ENCODE assay signal across 29 cellular contexts in genomic region chr20:58418949-58419748, GRCh38. TPM values are rescaled to one million over a fixed set of nuclear protein-coding genes. Genes with fewer than 3 reads are reported as not detected.
DNase-seq lines count a peak whose midpoint lies in the region; ATAC-seq and TF ChIP-seq lines count a peak whose summit lies in the region.
"Had no signal": no experiment of that assay in that cellular context is flagged by ENCODE, and none has a peak within 500 bp of the region (broad histone marks: within the 10 kb centered on the region; RNA-seq: fewer than 3 reads in every experiment).

No MANE protein-coding gene starts in this region.

- peak; percentile 61 to 80 for ATAC-seq in activated T-cell treated with anti-CD3 and anti-CD28 coated beads, Interleukin-2, amount 50 U/mL, for 4 hours
- ATAC-seq in DND-41 (ENCODE audit: insufficient read depth, low read depth) (no peak), T-cell (replicated peaks in 1 of 4) (no peak), left ventricle myocardium superior (no peak)
- no peak for ATAC-seq in naive thymus-derived CD4-positive, alpha-beta T cell
- ATAC-seq: activated CD8-positive, alpha-beta T cell treated with anti-CD3 and anti-CD28 coated beads for 36 hours; heart right ventricle; sciatic nerve; stimulated activated memory B cell treated with anti-CD40 and anti-IgM and Interleukin-4, amounts not matched to agents 10 μg/mL and 1 μg/mL and 100 μg/mL, for 72 hours had no signal

- H3K4me1 ChIP-seq in DND-41 (ENCODE audit: insufficient read depth, low read length), result no peaks in the 10 kb centered on the region
- peaks cover 11 to 16% of the 10 kb centered on the region in 2 donors for H3K4me1 ChIP-seq in naive thymus-derived CD4-positive, alpha-beta T cell (ENCODE audit: control insufficient read depth in 2 of 2, insufficient read depth in 2 of 2, low read length in 2 of 2)

- peaks cover 90% of the 10 kb centered on the region for H3K79me2 ChIP-seq in DND-41 (ENCODE audit: insufficient read depth, low read length)

- no peaks in the 10 kb centered on the region for H3K27me3 ChIP-seq in DND-41 (ENCODE audit: insufficient read depth, low read length, poor library complexity)
- H3K27me3 ChIP-seq in naive thymus-derived CD4-positive, alpha-beta T cell (ENCODE audit: control insufficient read depth in 2 of 2, insufficient read depth in 2 of 2, low read length in 2 of 2), result no peaks in the 10 kb centered on the region
- H3K27me3 ChIP-seq: esophagus muscularis mucosa, heart right ventricle, neural progenitor cell, SJSA1, tibial artery had no signal

- peaks cover 60% of the 10 kb centered on the region for H4K20me1 ChIP-seq in DND-41 (ENCODE audit: insufficient read depth, low read length)

- H3K4me3 ChIP-seq in DND-41 (ENCODE audit: low read depth in 1 of 2, low read length in 2 of 2), result no peak overlapping the region
- H3K4me3 ChIP-seq in naive thymus-derived CD4-positive, alpha-beta T cell (ENCODE audit: low read length), result no peak overlapping the region
- H3K4me3 ChIP-seq: esophagus muscularis mucosa, heart right ventricle, lung, neural progenitor cell, SJSA1, tibial artery had no signal

- CTCF ChIA-PET in naive thymus-derived CD4-positive, alpha-beta T cell (lab: Charles Lee), result interaction anchor here (0.6 kb wide), 1 partner anchor 1517 kb away, joined by 6 read pairs; no protein-coding TSS in a partner anchor
- CTCF ChIA-PET in T-cell (lab: Charles Lee), result no interaction called here

- peaks cover 69% of the 10 kb centered on the region for H3K36me3 ChIP-seq in DND-41 (ENCODE audit: insufficient read depth, low read length)
- H3K36me3 ChIP-seq in naive thymus-derived CD4-positive, alpha-beta T cell (ENCODE audit: control insufficient read depth in 2 of 3, insufficient read depth in 3 of 3, low read length in 3 of 3), result peaks cover 0 to 25% (median 5%) of the 10 kb centered on the region in 3 experiments

- peaks cover 34% of the 10 kb centered on the region for H3K4me1 Mint-ChIP-seq in activated T-cell treated with anti-CD3 and anti-CD28 coated beads, Interleukin-2, amount 50 U/mL, for 4 hours (ENCODE audit: low read depth)
- H3K4me1 Mint-ChIP-seq in activated T-helper 2 cell treated with anti-CD3 and anti-CD28 coated beads, Interferon-gamma antibody, Interleukin-2, Interleukin-4, amounts not matched to agents 10 μg/mL and 5 μg/mL and 100 μg/mL, durations not matched to agents 14 hours and 24 hours and 36 hours (ENCODE audit: low read depth), result peaks cover 32% of the 10 kb centered on the region
- H3K4me1 Mint-ChIP-seq in naive thymus-derived CD4-positive, alpha-beta T cell, result peaks cover 15 to 56% (median 37%) of the 10 kb centered on the region in 7 donors
- H3K4me1 Mint-ChIP-seq in T-cell, result peaks cover 29 to 46% (median 34%) of the 10 kb centered on the region in 3 donors

- H3K27ac ChIP-seq in DND-41 (ENCODE audit: low read length), result peak overlapping the region; percentile 31; the same call in 1 of the 2 replicates
- no peak overlapping the region for H3K27ac ChIP-seq in naive thymus-derived CD4-positive, alpha-beta T cell (ENCODE audit: low read depth, low read length)
- H3K27ac ChIP-seq: esophagus muscularis mucosa, heart right ventricle, neural progenitor cell, SJSA1, tibial artery had no signal

- no peak overlapping the region for H3K4me3 Mint-ChIP-seq in activated T-cell treated with anti-CD3 and anti-CD28 coated beads, Interleukin-2, amount 50 U/mL, for 4 hours
- H3K4me3 Mint-ChIP-seq in activated T-helper 2 cell treated with anti-CD3 and anti-CD28 coated beads, Interferon-gamma antibody, Interleukin-2, Interleukin-4, amounts not matched to agents 10 μg/mL and 5 μg/mL and 100 μg/mL, durations not matched to agents 14 hours and 24 hours and 36 hours (ENCODE audit: low read depth), result no peak overlapping the region
- H3K4me3 Mint-ChIP-seq in naive thymus-derived CD4-positive, alpha-beta T cell, result no peak overlapping the region
- H3K4me3 Mint-ChIP-seq in T-cell, result no peak overlapping the region
- H3K4me3 Mint-ChIP-seq: activated B cell treated with CpG ODN at 0.5 μM for 24 hours; activated CD8-positive, alpha-beta T cell treated with anti-CD3 and anti-CD28 coated beads for 36 hours; activated naive CD8-positive, alpha-beta T cell treated with anti-CD3 and anti-CD28 coated beads, Interleukin-2, amount 10 ng/mL, durations not matched to agents 7 days and 5 days; B cell; endodermal cell; neural progenitor cell; stimulated activated memory B cell treated with anti-CD40 and anti-IgM and Interleukin-4, amounts not matched to agents 10 μg/mL and 1 μg/mL and 100 μg/mL, for 72 hours had no signal

- H3K27ac Mint-ChIP-seq in activated T-helper 2 cell treated with anti-CD3 and anti-CD28 coated beads, Interferon-gamma antibody, Interleukin-2, Interleukin-4, amounts not matched to agents 10 μg/mL and 5 μg/mL and 100 μg/mL, durations not matched to agents 14 hours and 24 hours and 36 hours, result peak overlapping the region; percentile 67
- H3K27ac Mint-ChIP-seq in naive thymus-derived CD4-positive, alpha-beta T cell, result peak overlapping the region in 5 of 9 donors; percentile 1 to 67 (median 38)
- H3K27ac Mint-ChIP-seq in T-cell, result peak overlapping the region in 1 of 2 donors; percentile 48
- H3K27ac Mint-ChIP-seq: activated B cell treated with CpG ODN at 0.5 μM for 24 hours; activated CD8-positive, alpha-beta T cell treated with anti-CD3 and anti-CD28 coated beads for 36 hours; activated naive CD8-positive, alpha-beta T cell treated with anti-CD3 and anti-CD28 coated beads, Interleukin-2, amount 10 ng/mL, durations not matched to agents 7 days and 5 days; B cell; endodermal cell; neural progenitor cell; stimulated activated memory B cell treated with anti-CD40 and anti-IgM and Interleukin-4, amounts not matched to agents 10 μg/mL and 1 μg/mL and 100 μg/mL, for 72 hours had no signal

- H3K27me3 Mint-ChIP-seq in activated T-cell treated with anti-CD3 and anti-CD28 coated beads, Interleukin-2, amount 50 U/mL, for 4 hours (ENCODE audit: low read depth), result no peaks in the 10 kb centered on the region
- H3K27me3 Mint-ChIP-seq in activated T-helper 2 cell treated with anti-CD3 and anti-CD28 coated beads, Interferon-gamma antibody, Interleukin-2, Interleukin-4, amounts not matched to agents 10 μg/mL and 5 μg/mL and 100 μg/mL, durations not matched to agents 14 hours and 24 hours and 36 hours (ENCODE audit: low read depth), result no peaks in the 10 kb centered on the region
- no peaks in the 10 kb centered on the region for H3K27me3 Mint-ChIP-seq in naive thymus-derived CD4-positive, alpha-beta T cell
- no peaks in the 10 kb centered on the region for H3K27me3 Mint-ChIP-seq in T-cell
- H3K27me3 Mint-ChIP-seq: activated B cell treated with CpG ODN at 0.5 μM for 24 hours; activated CD8-positive, alpha-beta T cell treated with anti-CD3 and anti-CD28 coated beads for 36 hours; activated naive CD8-positive, alpha-beta T cell treated with anti-CD3 and anti-CD28 coated beads, Interleukin-2, amount 10 ng/mL, durations not matched to agents 7 days and 5 days; B cell; stimulated activated memory B cell treated with anti-CD40 and anti-IgM and Interleukin-4, amounts not matched to agents 10 μg/mL and 1 μg/mL and 100 μg/mL, for 72 hours had no signal

- no peaks in the 10 kb centered on the region for H3K9me3 ChIP-seq in DND-41 (ENCODE audit: insufficient read depth, low read length, severe bottlenecking)
- no peaks in the 10 kb centered on the region for H3K9me3 ChIP-seq in naive thymus-derived CD4-positive, alpha-beta T cell (ENCODE audit: control insufficient read depth in 2 of 3, low read length in 3 of 3)
- H3K9me3 ChIP-seq: esophagus muscularis mucosa, heart right ventricle, SJSA1, tibial artery had no signal

- H3K9ac ChIP-seq in DND-41 (ENCODE audit: low read depth, low read length), result no peak overlapping the region
- H3K9ac ChIP-seq: neural progenitor cell had no signal

- no peak overlapping the region for H3K4me2 ChIP-seq in DND-41 (ENCODE audit: insufficient read depth, low read length)
- H3K4me2 ChIP-seq: neural progenitor cell had no signal

- POLR2A ChIA-PET in naive thymus-derived CD4-positive, alpha-beta T cell (lab: Charles Lee), result no interaction called here
- POLR2A ChIA-PET in T-cell (lab: Charles Lee), result interaction anchor here (0.6 to 1.0 kb wide), 3 partner anchors 30 to 232 kb away, joined by 4 to 8 read pairs (median 7); partner anchors contain the start of genes STX16 (in 1 of the 2) and VAPB (in 1 of the 2)

- no peaks in the 10 kb centered on the region for H3K9me3 Mint-ChIP-seq in activated T-cell treated with anti-CD3 and anti-CD28 coated beads, Interleukin-2, amount 50 U/mL, for 4 hours
- H3K9me3 Mint-ChIP-seq in activated T-helper 2 cell treated with anti-CD3 and anti-CD28 coated beads, Interferon-gamma antibody, Interleukin-2, Interleukin-4, amounts not matched to agents 10 μg/mL and 5 μg/mL and 100 μg/mL, durations not matched to agents 14 hours and 24 hours and 36 hours, result peaks cover 3% of the 10 kb centered on the region
- peaks cover 0 to 4% (median 2%) of the 10 kb centered on the region in 11 donors for H3K9me3 Mint-ChIP-seq in naive thymus-derived CD4-positive, alpha-beta T cell
- no peaks in the 10 kb centered on the region for H3K9me3 Mint-ChIP-seq in T-cell
- H3K9me3 Mint-ChIP-seq: activated B cell treated with CpG ODN at 0.5 μM for 24 hours; activated CD8-positive, alpha-beta T cell treated with anti-CD3 and anti-CD28 coated beads for 36 hours; stimulated activated memory B cell treated with anti-CD40 and anti-IgM and Interleukin-4, amounts not matched to agents 10 μg/mL and 1 μg/mL and 100 μg/mL, for 72 hours had no signal

- DNase-seq in activated T-cell treated with anti-CD3 and anti-CD28 coated beads, Interleukin-2, amount 50 U/mL, for 4 hours, result no peak
- no peak for DNase-seq in activated T-cell treated with anti-CD3 and anti-CD28 coated beads, Interleukin-2, amount 50 U/mL, for 1 hour
- no peak for DNase-seq in DND-41
- DNase-seq in activated T-helper 2 cell treated with anti-CD3 and anti-CD28 coated beads, Interferon-gamma antibody, Interleukin-2, Interleukin-4, amounts not matched to agents 10 μg/mL and 5 μg/mL and 100 μg/mL, durations not matched to agents 14 hours and 24 hours and 36 hours (ENCODE audit: low spot score), result no peak
- no peak for DNase-seq in naive thymus-derived CD4-positive, alpha-beta T cell
- DNase-seq in T-cell, result no peak
- DNase-seq in left ventricle myocardium superior, result no peak
- DNase-seq in A172 (ENCODE audit: low spot score), result no peak
- DNase-seq: activated B cell treated with CpG ODN at 0.5 μM for 24 hours; activated CD8-positive, alpha-beta T cell treated with anti-CD3 and anti-CD28 coated beads for 36 hours; activated naive CD8-positive, alpha-beta T cell treated with anti-CD3 and anti-CD28 coated beads, Interleukin-2, amount 10 ng/mL, durations not matched to agents 7 days and 5 days; COR-L47; DMS79 treated with DMSO at 0.1 percent for 48 hours; endodermal cell; foreskin melanocyte; heart right ventricle; kidney glomerular epithelial cell; NCI-H1436; NCI-H748 treated with DMSO at 0.1 percent for 48 hours; stimulated activated CD4-positive, alpha-beta T cell treated with anti-CD3 and anti-CD28 coated beads, Interleukin-12 subunit alpha, Interleukin-12 subunit beta, amount 100 ng/mL, for 4 hours; stimulated activated CD4-positive, alpha-beta T cell treated with anti-CD3 and anti-CD28 coated beads, Interleukin-4, amount 100 ng/mL, for 1 hour; tibial artery had no signal

- no peak for TF ChIP-seq CTCF in DND-41 (IDR thresholded peaks at IDR 0.05; ENCODE audit: borderline replicate concordance, extremely low read depth, low read length, poor library complexity, severe bottlenecking)

- peaks cover 28% of the 10 kb centered on the region for H3K36me3 Mint-ChIP-seq in activated T-cell treated with anti-CD3 and anti-CD28 coated beads, Interleukin-2, amount 50 U/mL, for 4 hours (ENCODE audit: insufficient read depth)
- H3K36me3 Mint-ChIP-seq in activated T-helper 2 cell treated with anti-CD3 and anti-CD28 coated beads, Interferon-gamma antibody, Interleukin-2, Interleukin-4, amounts not matched to agents 10 μg/mL and 5 μg/mL and 100 μg/mL, durations not matched to agents 14 hours and 24 hours and 36 hours (ENCODE audit: low read depth), result peaks cover 71% of the 10 kb centered on the region
- H3K36me3 Mint-ChIP-seq in naive thymus-derived CD4-positive, alpha-beta T cell, result peaks cover 13 to 41% (median 34%) of the 10 kb centered on the region in 5 donors
- H3K36me3 Mint-ChIP-seq in T-cell, result peaks cover 49% of the 10 kb centered on the region

- no peak overlapping the region for H2AFZ ChIP-seq in DND-41 (ENCODE audit: low read depth, low read length)
- H2AFZ ChIP-seq: neural progenitor cell had no signal

- intact Hi-C loops in activated T-helper 2 cell treated with anti-CD3 and anti-CD28 coated beads, Interferon-gamma antibody, Interleukin-2, Interleukin-4, amounts not matched to agents 10 μg/mL and 5 μg/mL and 100 μg/mL, durations not matched to agents 14 hours and 24 hours and 36 hours (cut with micrococcal nuclease), result no loop called here
- intact Hi-C loops in naive thymus-derived CD4-positive, alpha-beta T cell (cut with micrococcal nuclease), result no loop called here
- intact Hi-C loops in left ventricle myocardium superior (cut with micrococcal nuclease), result no loop called here

RNA-seq across cellular contexts. Expression of gene VAPB, which starts 30.1 kb away (rescaled TPM):
- 10 to 100 TPM; 34.8 to 39.1 (median 35.9) TPM for total RNA-seq in activated T-cell treated with anti-CD3 and anti-CD28 coated beads, Interleukin-2, amount 50 U/mL, for 4 hours
- 35.6 and 36.2 TPM in 2 replicates for total RNA-seq in activated T-helper 2 cell treated with anti-CD3 and anti-CD28 coated beads, Interferon-gamma antibody, Interleukin-2, Interleukin-4, amounts not matched to agents 10 μg/mL and 5 μg/mL and 100 μg/mL, durations not matched to agents 14 hours and 24 hours and 36 hours
- total RNA-seq in naive thymus-derived CD4-positive, alpha-beta T cell, result 10 to 100 TPM; 23.0 to 37.0 (median 27.6) TPM
- polyA plus RNA-seq in naive thymus-derived CD4-positive, alpha-beta T cell, result 10 to 100 TPM; 21.9 to 24.3 TPM
- total RNA-seq in T-cell, result 10 to 100 TPM; 26.4 to 35.0 (median 30.8) TPM
- 74.5 TPM for total RNA-seq in left ventricle myocardium superior
- 9.2 and 10.0 TPM in 2 replicates for total RNA-seq in A172 (2014; rRNA removed; shearing (Covaris generic))

Comparison
In these comparisons a context has a peak if more than half of its experiments do, and no peak if none do; other contexts are left out.
1. ATAC-seq: peak in activated T-cell treated with anti-CD3 and anti-CD28 coated beads, Interleukin-2, amount 50 U/mL, for 4 hours (2 of 2); none in DND-41 (single experiment), naive thymus-derived CD4-positive, alpha-beta T cell (single experiment), T-cell (0 of 4) and left ventricle myocardium superior (single experiment).